ENCODE assay signal across 16 cellular contexts in the genomic region with DNA sequence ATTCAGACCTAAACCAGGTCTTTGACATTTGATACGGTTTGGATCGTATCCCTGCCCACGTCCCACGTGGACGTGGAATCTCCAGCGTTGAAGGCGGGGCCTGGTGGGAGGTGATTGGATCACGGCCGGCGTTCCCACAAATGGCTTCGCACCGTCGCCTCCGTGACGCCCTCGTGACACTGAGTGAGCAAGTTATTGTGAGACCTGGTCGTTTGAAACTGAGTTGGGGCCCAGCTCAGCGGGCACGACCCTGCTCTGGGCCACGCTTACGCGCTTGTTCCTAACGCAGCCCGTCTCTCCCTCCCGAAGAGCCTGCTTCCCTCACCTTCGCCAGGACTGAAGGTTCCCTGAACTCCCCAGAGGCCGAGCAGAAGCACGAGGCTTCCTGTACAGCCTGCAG.
DNase-seq lines count a peak whose midpoint lies in the region; TF ChIP-seq lines count a peak whose summit lies in the region.
"Had no signal": no experiment of that assay in that cellular context is flagged by ENCODE, and none has a peak within 500 bp of the region (broad histone marks: within the 10 kb centered on the region; RNA-seq: fewer than 3 reads in every experiment).

No MANE protein-coding gene starts in this region.

- no peak for TF ChIP-seq CTCF in coronary artery (IDR thresholded peaks at IDR 0.05)

- H3K79me1 ChIP-seq in neuronal stem cell (ENCODE audit: low read depth, low read length), result no peaks in the 10 kb centered on the region

- H3K4me3 ChIP-seq in coronary artery (no peak overlapping the region), neuronal stem cell (ENCODE audit: low read length in 2 of 2) (no peak overlapping the region)
- H3K4me3 ChIP-seq: BLaER1, GM23248, HAP-1 had no signal

- peaks cover 0 to 2% (median 0%) of the 10 kb centered on the region in 3 experiments for H3K27me3 ChIP-seq in neuronal stem cell (ENCODE audit: control insufficient read depth in 3 of 3, insufficient read depth in 3 of 3, low read depth in 1 of 3, low read length in 3 of 3)
- H3K27me3 ChIP-seq: BLaER1 had no signal

- H3K4ac ChIP-seq in neuronal stem cell (ENCODE audit: low read length), result no peak overlapping the region

- no peak overlapping the region for H3K27ac ChIP-seq in coronary artery
- H3K27ac ChIP-seq in neuronal stem cell (replicated peaks; ENCODE audit: low read length), result no peak overlapping the region
- H3K27ac ChIP-seq: BLaER1, GM23248 had no signal

- no peak overlapping the region for H4K91ac ChIP-seq in neuronal stem cell (ENCODE audit: low read depth, low read length, poor library complexity)

- H4K8ac ChIP-seq in neuronal stem cell (ENCODE audit: low read depth, low read length), result no peak overlapping the region

- peaks cover 0 to 23% of the 10 kb centered on the region in 2 donors for H3K9me3 ChIP-seq in neuronal stem cell (replicated peaks in 1 of 2; ENCODE audit: control insufficient read depth in 2 of 2, insufficient read depth in 1 of 2, low read depth in 1 of 2, low read length in 2 of 2)
- H3K9me3 ChIP-seq: HAP-1 had no signal

- no peak overlapping the region for H3K18ac ChIP-seq in neuronal stem cell (ENCODE audit: low read length)

- no peak overlapping the region for H2BK15ac ChIP-seq in neuronal stem cell (ENCODE audit: low read length)

- no peak for TF ChIP-seq RAD21 in Ishikawa (IDR thresholded peaks at IDR 0.05; ENCODE audit: low read depth)

- TF ChIP-seq EP300 in Ishikawa (IDR thresholded peaks at IDR 0.05; ENCODE audit: borderline replicate concordance), result no peak

- H2BK12ac ChIP-seq in neuronal stem cell (ENCODE audit: low read length), result no peak overlapping the region

- no peak overlapping the region for H3K9ac ChIP-seq in neuronal stem cell (ENCODE audit: low read depth, low read length, poor library complexity)
- H3K9ac ChIP-seq: BLaER1, GM23248 had no signal

- H2BK5ac ChIP-seq in neuronal stem cell (ENCODE audit: low read length), result peak overlapping the region; percentile 24

- H2BK120ac ChIP-seq in neuronal stem cell (ENCODE audit: low read depth, low read length), result no peak overlapping the region

- DNase-seq in activated CD8-positive, alpha-beta memory T cell treated with anti-CD3 and anti-CD28 coated beads, Interleukin-2, amount 50 U/mL, for 48 hours, result peak; percentile 25
- DNase-seq in activated CD8-positive, alpha-beta memory T cell treated with anti-CD3 and anti-CD28 coated beads, Interleukin-2, amount 50 U/mL, for 4 hours, result no peak
- peak; percentile 29 for DNase-seq in coronary artery (ENCODE audit: low spot score)
- no peak for DNase-seq in neuronal stem cell (ENCODE audit: low spot score)
- no peak for DNase-seq in NCI-H2107 treated with DMSO at 0.1 percent for 48 hours (lab: John Stamatoyannopoulos, UW; ENCODE audit: unreplicated experiment)
- DNase-seq in activated CD4-positive, alpha-beta T cell treated with anti-CD3 and anti-CD28 coated beads for 1 hour, result no peak
- no peak for DNase-seq in DMS153 treated with DMSO at 0.1 percent for 48 hours (lab: John Stamatoyannopoulos, UW; ENCODE audit: unreplicated experiment)
- DNase-seq: 8988T; CD4-positive, alpha-beta memory T cell; DMS153; DMS79 treated with DMSO at 0.1 percent for 48 hours; GF-D8; GM23248 had no signal

- no peak overlapping the region for H3K23ac ChIP-seq in neuronal stem cell (ENCODE audit: low read depth, low read length, poor library complexity)

- WGBS in neuronal stem cell (ENCODE audit: extremely low coverage in 2 of 2, insufficient read length in 2 of 2, insufficient replicate concordance in 1 of 2), 2 donors, result no CpG with 5 or more reads among the region's 28 CpGs

- no peak overlapping the region for H2AK5ac ChIP-seq in neuronal stem cell (ENCODE audit: low read depth, low read length)

- no peak overlapping the region for H2AFZ ChIP-seq in neuronal stem cell (ENCODE audit: low read length)
- H2AFZ ChIP-seq: GM23248 had no signal

- no peak overlapping the region for H3K14ac ChIP-seq in neuronal stem cell (ENCODE audit: low read length)

- no peak overlapping the region for H3K4me2 ChIP-seq in neuronal stem cell (ENCODE audit: insufficient read depth, low read length, poor library complexity, severe bottlenecking)
- H3K4me2 ChIP-seq: BLaER1 had no signal

- peaks cover 0 to 2% of the 10 kb centered on the region in 2 donors for H3K4me1 ChIP-seq in neuronal stem cell (ENCODE audit: control insufficient read depth in 2 of 2, insufficient read depth in 1 of 2, low read depth in 1 of 2, low read length in 2 of 2)
- H3K4me1 ChIP-seq: HAP-1 had no signal

- H3K36me3 ChIP-seq in neuronal stem cell (replicated peaks in 1 of 2; ENCODE audit: control insufficient read depth in 2 of 2, insufficient read depth in 2 of 2, low read length in 2 of 2), result no peaks in the 10 kb centered on the region
- H3K36me3 ChIP-seq: HAP-1 had no signal

TF ChIP-seq in Ishikawa, 13 proteins besides CTCF, POLR2A, EP300 and RAD21:
- TF ChIP-seq, protein P1, sequence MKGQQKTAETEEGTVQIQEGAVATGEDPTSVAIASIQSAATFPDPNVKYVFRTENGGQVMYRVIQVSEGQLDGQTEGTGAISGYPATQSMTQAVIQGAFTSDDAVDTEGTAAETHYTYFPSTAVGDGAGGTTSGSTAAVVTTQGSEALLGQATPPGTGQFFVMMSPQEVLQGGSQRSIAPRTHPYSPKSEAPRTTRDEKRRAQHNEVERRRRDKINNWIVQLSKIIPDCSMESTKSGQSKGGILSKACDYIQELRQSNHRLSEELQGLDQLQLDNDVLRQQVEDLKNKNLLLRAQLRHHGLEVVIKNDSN (IDR thresholded peaks at IDR 0.05), result no peak
- TF ChIP-seq, protein P2, sequence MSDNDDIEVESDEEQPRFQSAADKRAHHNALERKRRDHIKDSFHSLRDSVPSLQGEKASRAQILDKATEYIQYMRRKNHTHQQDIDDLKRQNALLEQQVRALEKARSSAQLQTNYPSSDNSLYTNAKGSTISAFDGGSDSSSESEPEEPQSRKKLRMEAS (IDR thresholded peaks at IDR 0.05), result peak; percentile 57
- TF ChIP-seq EGR1 (IDR thresholded peaks at IDR 0.05) (no peak), TAF1 (IDR thresholded peaks at IDR 0.05; ENCODE audit: low read depth) (no peak), CREB1 (IDR thresholded peaks at IDR 0.05; ENCODE audit: low read depth) (no peak)
- TF ChIP-seq, protein P3, sequence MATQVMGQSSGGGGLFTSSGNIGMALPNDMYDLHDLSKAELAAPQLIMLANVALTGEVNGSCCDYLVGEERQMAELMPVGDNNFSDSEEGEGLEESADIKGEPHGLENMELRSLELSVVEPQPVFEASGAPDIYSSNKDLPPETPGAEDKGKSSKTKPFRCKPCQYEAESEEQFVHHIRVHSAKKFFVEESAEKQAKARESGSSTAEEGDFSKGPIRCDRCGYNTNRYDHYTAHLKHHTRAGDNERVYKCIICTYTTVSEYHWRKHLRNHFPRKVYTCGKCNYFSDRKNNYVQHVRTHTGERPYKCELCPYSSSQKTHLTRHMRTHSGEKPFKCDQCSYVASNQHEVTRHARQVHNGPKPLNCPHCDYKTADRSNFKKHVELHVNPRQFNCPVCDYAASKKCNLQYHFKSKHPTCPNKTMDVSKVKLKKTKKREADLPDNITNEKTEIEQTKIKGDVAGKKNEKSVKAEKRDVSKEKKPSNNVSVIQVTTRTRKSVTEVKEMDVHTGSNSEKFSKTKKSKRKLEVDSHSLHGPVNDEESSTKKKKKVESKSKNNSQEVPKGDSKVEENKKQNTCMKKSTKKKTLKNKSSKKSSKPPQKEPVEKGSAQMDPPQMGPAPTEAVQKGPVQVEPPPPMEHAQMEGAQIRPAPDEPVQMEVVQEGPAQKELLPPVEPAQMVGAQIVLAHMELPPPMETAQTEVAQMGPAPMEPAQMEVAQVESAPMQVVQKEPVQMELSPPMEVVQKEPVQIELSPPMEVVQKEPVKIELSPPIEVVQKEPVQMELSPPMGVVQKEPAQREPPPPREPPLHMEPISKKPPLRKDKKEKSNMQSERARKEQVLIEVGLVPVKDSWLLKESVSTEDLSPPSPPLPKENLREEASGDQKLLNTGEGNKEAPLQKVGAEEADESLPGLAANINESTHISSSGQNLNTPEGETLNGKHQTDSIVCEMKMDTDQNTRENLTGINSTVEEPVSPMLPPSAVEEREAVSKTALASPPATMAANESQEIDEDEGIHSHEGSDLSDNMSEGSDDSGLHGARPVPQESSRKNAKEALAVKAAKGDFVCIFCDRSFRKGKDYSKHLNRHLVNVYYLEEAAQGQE (IDR thresholded peaks at IDR 0.05; ENCODE audit: low read depth), result no peak

Comparison
In these comparisons a context has a peak if more than half of its experiments do, and no peak if none do; other contexts are left out.
1. DNase-seq: peak in activated CD8-positive, alpha-beta memory T cell treated with anti-CD3 and anti-CD28 coated beads, Interleukin-2, amount 50 U/mL, for 48 hours (single experiment) and coronary artery (single experiment); none in activated CD8-positive, alpha-beta memory T cell treated with anti-CD3 and anti-CD28 coated beads, Interleukin-2, amount 50 U/mL, for 4 hours (single experiment), neuronal stem cell (single experiment), NCI-H2107 treated with DMSO at 0.1 percent for 48 hours (single experiment), activated CD4-positive, alpha-beta T cell treated with anti-CD3 and anti-CD28 coated beads for 1 hour (single experiment) and DMS153 treated with DMSO at 0.1 percent for 48 hours (single experiment).